In genomic region chr11:70739811-70740474, GRCh38 we compare ENCODE assay signal across 20 cellular contexts.
A peak's percentile ranks its signal among the peaks of the same experiment; 100 is the strongest.
DNase-seq lines count a peak whose midpoint lies in the region; ATAC-seq and TF ChIP-seq lines count a peak whose summit lies in the region.
"Had no signal": no experiment of that assay in that cellular context is flagged by ENCODE, and none has a peak within 500 bp of the region (broad histone marks: within the 10 kb centered on the region; RNA-seq: fewer than 3 reads in every experiment).

No MANE protein-coding gene starts in this region.

- no peak overlapping the region for H3K4me3 ChIP-seq in GM12865 (ENCODE audit: low read depth, low read length)
- H3K4me3 ChIP-seq: sigmoid colon, tibial nerve had no signal

- DNase-seq in GM12865 (ENCODE audit: low read depth) (peak; percentile 5), NAMALWA (ENCODE audit: low spot score) (peak; percentile 6), pons (ENCODE audit: low spot score) (peak; percentile 13), NCI-H1436 treated with DMSO at 0.1 percent for 48 hours (lab: John Stamatoyannopoulos, UW) (no peak), NCI-H187 treated with DMSO at 0.1 percent for 48 hours (lab: John Stamatoyannopoulos, UW) (no peak)
- DNase-seq: activated CD4-positive, alpha-beta T cell treated with anti-CD3 and anti-CD28 coated beads, Interleukin-2, amount 10 ng/mL, durations not matched to agents 7 days and 5 days; activated naive CD4-positive, alpha-beta T cell; cerebellar nuclear complex; effector memory CD8-positive, alpha-beta T cell; glutamatergic neuron; GOT3; NCI-H226; sigmoid colon; stimulated activated CD4-positive, alpha-beta T cell treated with anti-CD3 and anti-CD28 coated beads, Interleukin-1b, Interleukin-23, amount 100 ng/mL, for 48 hours; stimulated activated naive CD4-positive, alpha-beta T cell treated with Interleukin-2 at 50 U/mL for 16 hours; SW 1271 had no signal

- no peak for ATAC-seq in GM21515 (IDR thresholded peaks at IDR 0.05; ENCODE audit: unreplicated experiment)
- ATAC-seq: effector memory CD8-positive, alpha-beta T cell; left lobe of liver had no signal

- H3K9me3 Mint-ChIP-seq in brain = peaks cover 0 to 39% (median 6%) of the 10 kb centered on the region in 5 experiments
- H3K9me3 Mint-ChIP-seq: activated CD4-positive, alpha-beta T cell treated with anti-CD3 and anti-CD28 coated beads, Interleukin-2, amount 10 ng/mL, durations not matched to agents 7 days and 5 days; effector memory CD8-positive, alpha-beta T cell had no signal

- peaks cover 4% of the 10 kb centered on the region for H3K27me3 Mint-ChIP-seq in brain
- H3K27me3 Mint-ChIP-seq: activated CD4-positive, alpha-beta T cell treated with anti-CD3 and anti-CD28 coated beads, Interleukin-2, amount 10 ng/mL, durations not matched to agents 7 days and 5 days had no signal

- peak overlapping the region in 3 of 5 experiments; percentile 11 to 73 (median 68) for H3K27ac Mint-ChIP-seq in brain
- H3K27ac Mint-ChIP-seq: activated CD4-positive, alpha-beta T cell treated with anti-CD3 and anti-CD28 coated beads, Interleukin-2, amount 10 ng/mL, durations not matched to agents 7 days and 5 days; effector memory CD8-positive, alpha-beta T cell had no signal

- TF ChIP-seq CTCF in GM12865 (IDR thresholded peaks at IDR 0.05; ENCODE audit: insufficient read depth, low read depth, low read length, missing control alignments) (no peak), brain (conservative IDR thresholded peaks at IDR 0.05) (peak in 1 of 2 experiments; percentile 48)

- H3K4me3 Mint-ChIP-seq in brain = peak overlapping the region in 1 of 5 experiments; percentile 30
- H3K4me3 Mint-ChIP-seq: activated CD4-positive, alpha-beta T cell treated with anti-CD3 and anti-CD28 coated beads, Interleukin-2, amount 10 ng/mL, durations not matched to agents 7 days and 5 days; effector memory CD8-positive, alpha-beta T cell had no signal

- peaks cover 44% of the 10 kb centered on the region for H3K4me1 Mint-ChIP-seq in brain
- H3K4me1 Mint-ChIP-seq: activated CD4-positive, alpha-beta T cell treated with anti-CD3 and anti-CD28 coated beads, Interleukin-2, amount 10 ng/mL, durations not matched to agents 7 days and 5 days had no signal

- H3K36me3 Mint-ChIP-seq in brain = no peaks in the 10 kb centered on the region

Comparison
In these comparisons a context has a peak if more than half of its experiments do, and no peak if none do; other contexts are left out.
1. DNase-seq: peak in GM12865 (single experiment), NAMALWA (single experiment) and pons (single experiment); none in NCI-H1436 treated with DMSO at 0.1 percent for 48 hours (single experiment) and NCI-H187 treated with DMSO at 0.1 percent for 48 hours (single experiment).